ENCODE assay signal across 1 cellular context in the genomic region with DNA sequence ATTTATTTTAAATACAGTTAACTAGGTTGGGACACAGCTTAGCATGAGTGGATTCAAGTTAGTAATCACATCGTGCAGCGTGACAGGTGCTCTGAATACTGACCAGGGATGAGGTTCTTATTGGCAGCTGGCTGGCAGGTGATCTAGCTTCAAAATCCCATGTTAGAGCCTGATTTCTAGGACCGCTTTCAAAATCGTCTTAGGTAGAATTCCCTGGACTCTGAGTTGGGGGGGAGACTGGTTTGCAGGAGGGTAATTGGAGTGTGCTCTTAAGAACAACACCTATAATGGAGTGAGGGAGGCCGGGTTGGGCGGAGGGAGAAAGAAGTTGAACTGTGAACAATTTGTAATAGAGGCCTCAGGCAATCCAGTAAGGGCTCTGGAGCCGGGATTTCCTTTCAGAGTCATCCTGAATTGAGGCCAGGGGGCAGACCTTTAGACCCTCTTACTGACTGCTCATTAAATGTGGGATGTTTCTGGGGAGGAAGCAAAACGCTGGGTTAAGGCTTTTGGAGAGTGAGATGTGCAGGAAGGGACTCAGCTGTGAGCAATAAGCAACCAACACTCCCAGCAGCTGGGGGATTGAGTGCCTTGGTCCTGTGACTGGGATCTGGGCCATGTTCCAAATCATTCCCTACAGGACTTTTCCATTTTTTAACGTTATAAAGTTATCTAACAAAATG.
TF ChIP-seq lines count a peak whose summit lies in the region.

No MANE protein-coding gene starts in this region.

TF ChIP-seq in H1, 55 proteins besides CTCF, POLR2A, EP300 and RAD21 (continued from another document):
- TF ChIP-seq, protein P1, sequence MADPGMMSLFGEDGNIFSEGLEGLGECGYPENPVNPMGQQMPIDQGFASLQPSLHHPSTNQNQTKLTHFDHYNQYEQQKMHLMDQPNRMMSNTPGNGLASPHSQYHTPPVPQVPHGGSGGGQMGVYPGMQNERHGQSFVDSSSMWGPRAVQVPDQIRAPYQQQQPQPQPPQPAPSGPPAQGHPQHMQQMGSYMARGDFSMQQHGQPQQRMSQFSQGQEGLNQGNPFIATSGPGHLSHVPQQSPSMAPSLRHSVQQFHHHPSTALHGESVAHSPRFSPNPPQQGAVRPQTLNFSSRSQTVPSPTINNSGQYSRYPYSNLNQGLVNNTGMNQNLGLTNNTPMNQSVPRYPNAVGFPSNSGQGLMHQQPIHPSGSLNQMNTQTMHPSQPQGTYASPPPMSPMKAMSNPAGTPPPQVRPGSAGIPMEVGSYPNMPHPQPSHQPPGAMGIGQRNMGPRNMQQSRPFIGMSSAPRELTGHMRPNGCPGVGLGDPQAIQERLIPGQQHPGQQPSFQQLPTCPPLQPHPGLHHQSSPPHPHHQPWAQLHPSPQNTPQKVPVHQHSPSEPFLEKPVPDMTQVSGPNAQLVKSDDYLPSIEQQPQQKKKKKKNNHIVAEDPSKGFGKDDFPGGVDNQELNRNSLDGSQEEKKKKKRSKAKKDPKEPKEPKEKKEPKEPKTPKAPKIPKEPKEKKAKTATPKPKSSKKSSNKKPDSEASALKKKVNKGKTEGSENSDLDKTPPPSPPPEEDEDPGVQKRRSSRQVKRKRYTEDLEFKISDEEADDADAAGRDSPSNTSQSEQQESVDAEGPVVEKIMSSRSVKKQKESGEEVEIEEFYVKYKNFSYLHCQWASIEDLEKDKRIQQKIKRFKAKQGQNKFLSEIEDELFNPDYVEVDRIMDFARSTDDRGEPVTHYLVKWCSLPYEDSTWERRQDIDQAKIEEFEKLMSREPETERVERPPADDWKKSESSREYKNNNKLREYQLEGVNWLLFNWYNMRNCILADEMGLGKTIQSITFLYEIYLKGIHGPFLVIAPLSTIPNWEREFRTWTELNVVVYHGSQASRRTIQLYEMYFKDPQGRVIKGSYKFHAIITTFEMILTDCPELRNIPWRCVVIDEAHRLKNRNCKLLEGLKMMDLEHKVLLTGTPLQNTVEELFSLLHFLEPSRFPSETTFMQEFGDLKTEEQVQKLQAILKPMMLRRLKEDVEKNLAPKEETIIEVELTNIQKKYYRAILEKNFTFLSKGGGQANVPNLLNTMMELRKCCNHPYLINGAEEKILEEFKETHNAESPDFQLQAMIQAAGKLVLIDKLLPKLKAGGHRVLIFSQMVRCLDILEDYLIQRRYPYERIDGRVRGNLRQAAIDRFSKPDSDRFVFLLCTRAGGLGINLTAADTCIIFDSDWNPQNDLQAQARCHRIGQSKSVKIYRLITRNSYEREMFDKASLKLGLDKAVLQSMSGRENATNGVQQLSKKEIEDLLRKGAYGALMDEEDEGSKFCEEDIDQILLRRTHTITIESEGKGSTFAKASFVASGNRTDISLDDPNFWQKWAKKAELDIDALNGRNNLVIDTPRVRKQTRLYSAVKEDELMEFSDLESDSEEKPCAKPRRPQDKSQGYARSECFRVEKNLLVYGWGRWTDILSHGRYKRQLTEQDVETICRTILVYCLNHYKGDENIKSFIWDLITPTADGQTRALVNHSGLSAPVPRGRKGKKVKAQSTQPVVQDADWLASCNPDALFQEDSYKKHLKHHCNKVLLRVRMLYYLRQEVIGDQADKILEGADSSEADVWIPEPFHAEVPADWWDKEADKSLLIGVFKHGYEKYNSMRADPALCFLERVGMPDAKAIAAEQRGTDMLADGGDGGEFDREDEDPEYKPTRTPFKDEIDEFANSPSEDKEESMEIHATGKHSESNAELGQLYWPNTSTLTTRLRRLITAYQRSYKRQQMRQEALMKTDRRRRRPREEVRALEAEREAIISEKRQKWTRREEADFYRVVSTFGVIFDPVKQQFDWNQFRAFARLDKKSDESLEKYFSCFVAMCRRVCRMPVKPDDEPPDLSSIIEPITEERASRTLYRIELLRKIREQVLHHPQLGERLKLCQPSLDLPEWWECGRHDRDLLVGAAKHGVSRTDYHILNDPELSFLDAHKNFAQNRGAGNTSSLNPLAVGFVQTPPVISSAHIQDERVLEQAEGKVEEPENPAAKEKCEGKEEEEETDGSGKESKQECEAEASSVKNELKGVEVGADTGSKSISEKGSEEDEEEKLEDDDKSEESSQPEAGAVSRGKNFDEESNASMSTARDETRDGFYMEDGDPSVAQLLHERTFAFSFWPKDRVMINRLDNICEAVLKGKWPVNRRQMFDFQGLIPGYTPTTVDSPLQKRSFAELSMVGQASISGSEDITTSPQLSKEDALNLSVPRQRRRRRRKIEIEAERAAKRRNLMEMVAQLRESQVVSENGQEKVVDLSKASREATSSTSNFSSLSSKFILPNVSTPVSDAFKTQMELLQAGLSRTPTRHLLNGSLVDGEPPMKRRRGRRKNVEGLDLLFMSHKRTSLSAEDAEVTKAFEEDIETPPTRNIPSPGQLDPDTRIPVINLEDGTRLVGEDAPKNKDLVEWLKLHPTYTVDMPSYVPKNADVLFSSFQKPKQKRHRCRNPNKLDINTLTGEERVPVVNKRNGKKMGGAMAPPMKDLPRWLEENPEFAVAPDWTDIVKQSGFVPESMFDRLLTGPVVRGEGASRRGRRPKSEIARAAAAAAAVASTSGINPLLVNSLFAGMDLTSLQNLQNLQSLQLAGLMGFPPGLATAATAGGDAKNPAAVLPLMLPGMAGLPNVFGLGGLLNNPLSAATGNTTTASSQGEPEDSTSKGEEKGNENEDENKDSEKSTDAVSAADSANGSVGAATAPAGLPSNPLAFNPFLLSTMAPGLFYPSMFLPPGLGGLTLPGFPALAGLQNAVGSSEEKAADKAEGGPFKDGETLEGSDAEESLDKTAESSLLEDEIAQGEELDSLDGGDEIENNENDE (IDR thresholded peaks at IDR 0.05; ENCODE audit: insufficient replicate concordance, low read length), result peak; percentile 37
- no peak for TF ChIP-seq RFX5 (IDR thresholded peaks at IDR 0.05; ENCODE audit: borderline replicate concordance, low read depth, low read length)
- no peak for TF ChIP-seq TBP (IDR thresholded peaks at IDR 0.05; ENCODE audit: low read depth, low read length)
TF ChIP-seq in H1: peak in this region for 1.
